Comparison of ENCODE assay signal across 3 cellular contexts in genomic region chr17:50123649-50124349, GRCh38.
TF ChIP-seq lines count a peak whose summit lies in the region.

No MANE protein-coding gene starts in this region.

TF ChIP-seq in SK-N-SH, 30 proteins besides CTCF, POLR2A, EP300 and RAD21:
- TF ChIP-seq RFX5 (IDR thresholded peaks at IDR 0.05; ENCODE audit: low read length) (no peak), ELF1 (IDR thresholded peaks at IDR 0.05) (no peak), JUND (IDR thresholded peaks at IDR 0.05) (no peak), FOXM1 (IDR thresholded peaks at IDR 0.05; ENCODE audit: low read depth) (no peak), USF2 (IDR thresholded peaks at IDR 0.05; ENCODE audit: borderline replicate concordance, low read depth, low read length) (no peak), FOSL2 (IDR thresholded peaks at IDR 0.05; ENCODE audit: borderline replicate concordance, low read depth) (no peak), NRF1 (IDR thresholded peaks at IDR 0.05; ENCODE audit: low read depth, low read length) (no peak), USF1 (IDR thresholded peaks at IDR 0.05; ENCODE audit: borderline replicate concordance, low read depth) (no peak), ZBTB33 (IDR thresholded peaks at IDR 0.05; ENCODE audit: borderline replicate concordance, low read depth) (no peak), TEAD4 (IDR thresholded peaks at IDR 0.05; ENCODE audit: borderline replicate concordance, insufficient read depth) (no peak), YY1 (IDR thresholded peaks at IDR 0.05; ENCODE audit: low read depth) (no peak), IRF3 (IDR thresholded peaks at IDR 0.05; ENCODE audit: low read depth, low read length) (no peak), FOXJ3 (CRISPR knock-in tag; IDR thresholded peaks at IDR 0.05) (no peak), NFIC (IDR thresholded peaks at IDR 0.05; ENCODE audit: borderline replicate concordance) (no peak)
- TF ChIP-seq, protein P1, sequence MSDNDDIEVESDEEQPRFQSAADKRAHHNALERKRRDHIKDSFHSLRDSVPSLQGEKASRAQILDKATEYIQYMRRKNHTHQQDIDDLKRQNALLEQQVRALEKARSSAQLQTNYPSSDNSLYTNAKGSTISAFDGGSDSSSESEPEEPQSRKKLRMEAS (IDR thresholded peaks at IDR 0.05; ENCODE audit: low read depth) = no peak

TF ChIP-seq in SK-N-SH treated with all-trans-retinoic acid at 6 μM for 48 hours, 23 proteins besides CTCF, POLR2A, EP300 and RAD21:
- no peak for TF ChIP-seq BACH2 (CRISPR knock-in tag; IDR thresholded peaks at IDR 0.05; ENCODE audit: borderline replicate concordance)
- no peak for TF ChIP-seq ZNF8 (CRISPR knock-in tag; IDR thresholded peaks at IDR 0.05)
- TF ChIP-seq PATZ1 (CRISPR knock-in tag; IDR thresholded peaks at IDR 0.05; ENCODE audit: borderline replicate concordance) = no peak
- TF ChIP-seq, protein P2, sequence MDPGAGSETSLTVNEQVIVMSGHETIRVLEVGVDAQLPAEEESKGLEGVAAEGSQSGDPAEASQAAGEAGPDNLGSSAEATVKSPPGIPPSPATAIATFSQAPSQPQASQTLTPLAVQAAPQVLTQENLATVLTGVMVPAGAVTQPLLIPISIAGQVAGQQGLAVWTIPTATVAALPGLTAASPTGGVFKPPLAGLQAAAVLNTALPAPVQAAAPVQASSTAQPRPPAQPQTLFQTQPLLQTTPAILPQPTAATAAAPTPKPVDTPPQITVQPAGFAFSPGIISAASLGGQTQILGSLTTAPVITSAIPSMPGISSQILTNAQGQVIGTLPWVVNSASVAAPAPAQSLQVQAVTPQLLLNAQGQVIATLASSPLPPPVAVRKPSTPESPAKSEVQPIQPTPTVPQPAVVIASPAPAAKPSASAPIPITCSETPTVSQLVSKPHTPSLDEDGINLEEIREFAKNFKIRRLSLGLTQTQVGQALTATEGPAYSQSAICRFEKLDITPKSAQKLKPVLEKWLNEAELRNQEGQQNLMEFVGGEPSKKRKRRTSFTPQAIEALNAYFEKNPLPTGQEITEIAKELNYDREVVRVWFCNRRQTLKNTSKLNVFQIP (CRISPR knock-in tag; IDR thresholded peaks at IDR 0.05; ENCODE audit: borderline replicate concordance, low read depth) = no peak
- TF ChIP-seq TOX (CRISPR knock-in tag; IDR thresholded peaks at IDR 0.05; ENCODE audit: borderline replicate concordance) = no peak
- TF ChIP-seq CSDC2 (CRISPR knock-in tag; IDR thresholded peaks at IDR 0.05) = no peak
- no peak for TF ChIP-seq ZFP3 (CRISPR knock-in tag; IDR thresholded peaks at IDR 0.05)

TF ChIP-seq in HepG2, 621 proteins besides CTCF, POLR2A, EP300 and RAD21:
- TF ChIP-seq TEAD3 (CRISPR knock-in tag; optimal IDR thresholded peaks at IDR 0.05; ENCODE audit: borderline replicate concordance) (peak; percentile 33), ZFP91 (CRISPR knock-in tag; IDR thresholded peaks at IDR 0.05; ENCODE audit: borderline replicate concordance) (peak; percentile 22; the same call in 1 of the 2 replicates), JUNB (CRISPR knock-in tag; IDR thresholded peaks at IDR 0.05; ENCODE audit: borderline replicate concordance) (no peak), XBP1 (CRISPR knock-in tag; IDR thresholded peaks at IDR 0.05) (no peak), ZNF121 (CRISPR knock-in tag; IDR thresholded peaks at IDR 0.05) (no peak), MEIS1 (CRISPR knock-in tag; IDR thresholded peaks at IDR 0.05; ENCODE audit: borderline replicate concordance) (no peak), ZSCAN25 (CRISPR knock-in tag; IDR thresholded peaks at IDR 0.05) (0 out of 2 replicates have a peak, but pooled peaks have one; percentile 27), ZNF605 (CRISPR knock-in tag; IDR thresholded peaks at IDR 0.05) (peak; percentile 45; the same call in 1 of the 2 replicates), PITX1 (CRISPR knock-in tag; IDR thresholded peaks at IDR 0.05) (0 out of 2 replicates have a peak, but pooled peaks have one; percentile 18), ZNF44 (CRISPR knock-in tag; IDR thresholded peaks at IDR 0.05) (peak; percentile 13; the same call in 1 of the 2 replicates), GABPB1 (CRISPR knock-in tag; IDR thresholded peaks at IDR 0.05) (0 out of 2 replicates have a peak, but pooled peaks have one; percentile 26), ZFX (CRISPR knock-in tag; IDR thresholded peaks at IDR 0.05; ENCODE audit: low read depth) (peak; percentile 59; the same call in 1 of the 2 replicates), PCBP2 (optimal IDR thresholded peaks at IDR 0.05; ENCODE audit: low read depth, low read length, poor library complexity, severe bottlenecking) (peak; percentile 83), SALL1 (CRISPR knock-in tag; IDR thresholded peaks at IDR 0.05) (peak; percentile 22; the same call in 1 of the 2 replicates), ZNF143 (CRISPR knock-in tag; IDR thresholded peaks at IDR 0.05) (peak; percentile 84), ZBTB21 (CRISPR knock-in tag; IDR thresholded peaks at IDR 0.05) (no peak), MYC (CRISPR knock-in tag; IDR thresholded peaks at IDR 0.05; ENCODE audit: borderline replicate concordance) (0 out of 2 replicates have a peak, but pooled peaks have one; percentile 32), NFKB2 (CRISPR knock-in tag; IDR thresholded peaks at IDR 0.05; ENCODE audit: borderline replicate concordance) (peak; percentile 27; the same call in 1 of the 2 replicates), GFI1 (CRISPR knock-in tag; IDR thresholded peaks at IDR 0.05; ENCODE audit: borderline replicate concordance) (no peak), HMG20A (CRISPR knock-in tag; IDR thresholded peaks at IDR 0.05; ENCODE audit: borderline replicate concordance) (no peak), ZNF263 (CRISPR knock-in tag; IDR thresholded peaks at IDR 0.05) (peak; percentile 96), EEA1 (CRISPR knock-in tag; IDR thresholded peaks at IDR 0.05; ENCODE audit: borderline replicate concordance) (0 out of 2 replicates have a peak, but pooled peaks have one; percentile 0), SOX13 (IDR thresholded peaks at IDR 0.05) (no peak), SOX13 (CRISPR knock-in tag; conservative IDR thresholded peaks at IDR 0.05 in 1 of 2, IDR thresholded peaks at IDR 0.05 in 1 of 2) (peak in 1 of 2 experiments; percentile 4; a peak in 1 of 4 replicates), SUZ12 (IDR thresholded peaks at IDR 0.05; ENCODE audit: low read depth, low read length) (peak; percentile 34), ZFY (CRISPR knock-in tag; IDR thresholded peaks at IDR 0.05) (peak; percentile 67), PHF8 (CRISPR knock-in tag; IDR thresholded peaks at IDR 0.05) (peak; percentile 46; the same call in 1 of the 2 replicates)
- TF ChIP-seq, protein P3, sequence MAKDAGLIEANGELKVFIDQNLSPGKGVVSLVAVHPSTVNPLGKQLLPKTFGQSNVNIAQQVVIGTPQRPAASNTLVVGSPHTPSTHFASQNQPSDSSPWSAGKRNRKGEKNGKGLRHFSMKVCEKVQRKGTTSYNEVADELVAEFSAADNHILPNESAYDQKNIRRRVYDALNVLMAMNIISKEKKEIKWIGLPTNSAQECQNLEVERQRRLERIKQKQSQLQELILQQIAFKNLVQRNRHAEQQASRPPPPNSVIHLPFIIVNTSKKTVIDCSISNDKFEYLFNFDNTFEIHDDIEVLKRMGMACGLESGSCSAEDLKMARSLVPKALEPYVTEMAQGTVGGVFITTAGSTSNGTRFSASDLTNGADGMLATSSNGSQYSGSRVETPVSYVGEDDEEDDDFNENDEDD (CRISPR knock-in tag; IDR thresholded peaks at IDR 0.05; ENCODE audit: borderline replicate concordance) = 0 out of 2 replicates have a peak, but pooled peaks have one; percentile 35
- TF ChIP-seq, protein P4, sequence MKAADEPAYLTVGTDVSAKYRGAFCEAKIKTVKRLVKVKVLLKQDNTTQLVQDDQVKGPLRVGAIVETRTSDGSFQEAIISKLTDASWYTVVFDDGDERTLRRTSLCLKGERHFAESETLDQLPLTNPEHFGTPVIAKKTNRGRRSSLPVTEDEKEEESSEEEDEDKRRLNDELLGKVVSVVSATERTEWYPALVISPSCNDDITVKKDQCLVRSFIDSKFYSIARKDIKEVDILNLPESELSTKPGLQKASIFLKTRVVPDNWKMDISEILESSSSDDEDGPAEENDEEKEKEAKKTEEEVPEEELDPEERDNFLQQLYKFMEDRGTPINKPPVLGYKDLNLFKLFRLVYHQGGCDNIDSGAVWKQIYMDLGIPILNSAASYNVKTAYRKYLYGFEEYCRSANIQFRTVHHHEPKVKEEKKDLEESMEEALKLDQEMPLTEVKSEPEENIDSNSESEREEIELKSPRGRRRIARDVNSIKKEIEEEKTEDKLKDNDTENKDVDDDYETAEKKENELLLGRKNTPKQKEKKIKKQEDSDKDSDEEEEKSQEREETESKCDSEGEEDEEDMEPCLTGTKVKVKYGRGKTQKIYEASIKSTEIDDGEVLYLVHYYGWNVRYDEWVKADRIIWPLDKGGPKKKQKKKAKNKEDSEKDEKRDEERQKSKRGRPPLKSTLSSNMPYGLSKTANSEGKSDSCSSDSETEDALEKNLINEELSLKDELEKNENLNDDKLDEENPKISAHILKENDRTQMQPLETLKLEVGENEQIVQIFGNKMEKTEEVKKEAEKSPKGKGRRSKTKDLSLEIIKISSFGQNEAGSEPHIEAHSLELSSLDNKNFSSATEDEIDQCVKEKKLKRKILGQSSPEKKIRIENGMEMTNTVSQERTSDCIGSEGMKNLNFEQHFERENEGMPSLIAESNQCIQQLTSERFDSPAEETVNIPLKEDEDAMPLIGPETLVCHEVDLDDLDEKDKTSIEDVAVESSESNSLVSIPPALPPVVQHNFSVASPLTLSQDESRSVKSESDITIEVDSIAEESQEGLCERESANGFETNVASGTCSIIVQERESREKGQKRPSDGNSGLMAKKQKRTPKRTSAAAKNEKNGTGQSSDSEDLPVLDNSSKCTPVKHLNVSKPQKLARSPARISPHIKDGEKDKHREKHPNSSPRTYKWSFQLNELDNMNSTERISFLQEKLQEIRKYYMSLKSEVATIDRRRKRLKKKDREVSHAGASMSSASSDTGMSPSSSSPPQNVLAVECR (CRISPR knock-in tag; IDR thresholded peaks at IDR 0.05; ENCODE audit: borderline replicate concordance) = 0 out of 2 replicates have a peak, but pooled peaks have one; percentile 22
- TF ChIP-seq, protein P5, sequence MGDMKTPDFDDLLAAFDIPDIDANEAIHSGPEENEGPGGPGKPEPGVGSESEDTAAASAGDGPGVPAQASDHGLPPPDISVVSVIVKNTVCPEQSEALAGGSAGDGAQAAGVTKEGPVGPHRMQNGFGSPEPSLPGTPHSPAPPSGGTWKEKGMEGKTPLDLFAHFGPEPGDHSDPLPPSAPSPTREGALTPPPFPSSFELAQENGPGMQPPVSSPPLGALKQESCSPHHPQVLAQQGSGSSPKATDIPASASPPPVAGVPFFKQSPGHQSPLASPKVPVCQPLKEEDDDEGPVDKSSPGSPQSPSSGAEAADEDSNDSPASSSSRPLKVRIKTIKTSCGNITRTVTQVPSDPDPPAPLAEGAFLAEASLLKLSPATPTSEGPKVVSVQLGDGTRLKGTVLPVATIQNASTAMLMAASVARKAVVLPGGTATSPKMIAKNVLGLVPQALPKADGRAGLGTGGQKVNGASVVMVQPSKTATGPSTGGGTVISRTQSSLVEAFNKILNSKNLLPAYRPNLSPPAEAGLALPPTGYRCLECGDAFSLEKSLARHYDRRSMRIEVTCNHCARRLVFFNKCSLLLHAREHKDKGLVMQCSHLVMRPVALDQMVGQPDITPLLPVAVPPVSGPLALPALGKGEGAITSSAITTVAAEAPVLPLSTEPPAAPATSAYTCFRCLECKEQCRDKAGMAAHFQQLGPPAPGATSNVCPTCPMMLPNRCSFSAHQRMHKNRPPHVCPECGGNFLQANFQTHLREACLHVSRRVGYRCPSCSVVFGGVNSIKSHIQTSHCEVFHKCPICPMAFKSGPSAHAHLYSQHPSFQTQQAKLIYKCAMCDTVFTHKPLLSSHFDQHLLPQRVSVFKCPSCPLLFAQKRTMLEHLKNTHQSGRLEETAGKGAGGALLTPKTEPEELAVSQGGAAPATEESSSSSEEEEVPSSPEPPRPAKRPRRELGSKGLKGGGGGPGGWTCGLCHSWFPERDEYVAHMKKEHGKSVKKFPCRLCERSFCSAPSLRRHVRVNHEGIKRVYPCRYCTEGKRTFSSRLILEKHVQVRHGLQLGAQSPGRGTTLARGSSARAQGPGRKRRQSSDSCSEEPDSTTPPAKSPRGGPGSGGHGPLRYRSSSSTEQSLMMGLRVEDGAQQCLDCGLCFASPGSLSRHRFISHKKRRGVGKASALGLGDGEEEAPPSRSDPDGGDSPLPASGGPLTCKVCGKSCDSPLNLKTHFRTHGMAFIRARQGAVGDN (CRISPR knock-in tag; IDR thresholded peaks at IDR 0.05) = peak; percentile 78
- TF ChIP-seq, protein P6, sequence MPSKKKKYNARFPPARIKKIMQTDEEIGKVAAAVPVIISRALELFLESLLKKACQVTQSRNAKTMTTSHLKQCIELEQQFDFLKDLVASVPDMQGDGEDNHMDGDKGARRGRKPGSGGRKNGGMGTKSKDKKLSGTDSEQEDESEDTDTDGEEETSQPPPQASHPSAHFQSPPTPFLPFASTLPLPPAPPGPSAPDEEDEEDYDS (CRISPR knock-in tag; IDR thresholded peaks at IDR 0.05) = 0 out of 2 replicates have a peak, but pooled peaks have one; percentile 14
- TF ChIP-seq, protein P7, sequence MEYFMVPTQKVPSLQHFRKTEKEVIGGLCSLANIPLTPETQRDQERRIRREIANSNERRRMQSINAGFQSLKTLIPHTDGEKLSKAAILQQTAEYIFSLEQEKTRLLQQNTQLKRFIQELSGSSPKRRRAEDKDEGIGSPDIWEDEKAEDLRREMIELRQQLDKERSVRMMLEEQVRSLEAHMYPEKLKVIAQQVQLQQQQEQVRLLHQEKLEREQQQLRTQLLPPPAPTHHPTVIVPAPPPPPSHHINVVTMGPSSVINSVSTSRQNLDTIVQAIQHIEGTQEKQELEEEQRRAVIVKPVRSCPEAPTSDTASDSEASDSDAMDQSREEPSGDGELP (IDR thresholded peaks at IDR 0.05; ENCODE audit: borderline replicate concordance, low read depth) = peak; percentile 48; the same call in 1 of the 2 replicates
- TF ChIP-seq, protein P1 (IDR thresholded peaks at IDR 0.05) = peak; percentile 28; the same call in 1 of the 2 replicates
